Comparison of ENCODE assay signal across 15 cellular contexts in the genomic region with DNA sequence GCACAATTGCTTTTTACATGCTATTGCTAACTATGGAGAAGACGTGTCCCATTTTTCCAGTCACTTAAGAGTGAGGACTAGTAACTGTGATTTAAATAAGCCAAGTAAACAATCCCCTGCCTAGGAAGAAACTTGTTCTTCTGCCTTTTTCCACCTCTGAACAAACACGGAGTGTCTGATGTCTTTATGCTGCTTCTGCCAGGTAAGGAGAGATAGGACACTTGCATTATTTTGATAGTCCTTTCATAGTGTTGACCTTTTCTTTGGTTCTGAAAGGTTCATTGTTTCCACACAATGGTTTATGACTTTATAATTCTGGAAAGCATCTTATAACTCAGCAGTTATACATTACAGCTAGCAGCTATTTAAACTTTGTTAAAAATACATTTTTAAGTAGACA. TPM values are rescaled to one million over a fixed set of nuclear protein-coding genes. Genes with fewer than 3 reads are reported as not detected.
DNase-seq lines count a peak whose midpoint lies in the region; ATAC-seq and TF ChIP-seq lines count a peak whose summit lies in the region.
"Had no signal": no experiment of that assay in that cellular context is flagged by ENCODE, and none has a peak within 500 bp of the region (broad histone marks: within the 10 kb centered on the region; RNA-seq: fewer than 3 reads in every experiment).

No MANE protein-coding gene starts in this region.

- H3K27ac Mint-ChIP-seq in stimulated activated naive B cell treated with anti-CD40 and anti-IgM and Interleukin-4, amounts not matched to agents 10 μg/mL and 1 μg/mL and 100 μg/mL, for 72 hours: no peak overlapping the region
- H3K27ac Mint-ChIP-seq: activated T-helper 17 cell treated with anti-CD3 and anti-CD28 coated beads, Interleukin-2, amount 50 U/mL, for 72 hours; memory B cell had no signal

- DNase-seq in MG63: no peak
- DNase-seq in breast epithelium (ENCODE audit: low spot score in 2 of 2): no peak
- DNase-seq in left lung: no peak
- no peak for DNase-seq in stimulated activated naive B cell treated with anti-CD40 and anti-IgM and Interleukin-4, amounts not matched to agents 10 μg/mL and 1 μg/mL and 100 μg/mL, for 72 hours
- DNase-seq in NCI-H2227 treated with DMSO at 0.1 percent for 48 hours (lab: John Stamatoyannopoulos, UW): no peak
- no peak for DNase-seq in cardiac septum (ENCODE audit: low spot score)
- DNase-seq: AML-193; DND-41; NCI-H187 treated with DMSO at 0.1 percent for 48 hours; occipital lobe; stimulated activated CD4-positive, alpha-beta T cell treated with anti-CD3 and anti-CD28 coated beads, Interleukin-2, amount 100 ng/mL, for 24 hours had no signal

- no peaks in the 10 kb centered on the region for H3K36me3 ChIP-seq in ACC112 (ENCODE audit: insufficient read depth, low read length)
- peaks cover 60% of the 10 kb centered on the region for H3K36me3 ChIP-seq in MG63
- no peaks in the 10 kb centered on the region for H3K36me3 ChIP-seq in breast epithelium
- no peaks in the 10 kb centered on the region for H3K36me3 ChIP-seq in left lung

- no peak for TF ChIP-seq POLR2A in breast epithelium (IDR thresholded peaks at IDR 0.05)

- intact Hi-C loops in breast epithelium (cut with DNase I; ENCODE audit: low total_unique reads) (no loop called here), left lung (cut with DNase I) (no loop called here), cardiac septum (cut with DNase I) (no loop called here)

- H2AFZ ChIP-seq in ACC112 (ENCODE audit: low read length, unreplicated experiment): peak overlapping the region; percentile 3

- H3K27ac ChIP-seq in ACC112 (ENCODE audit: low read depth, low read length) (peak overlapping the region; percentile 97), breast epithelium (peak overlapping the region; percentile 15 to 42), left lung (peak overlapping the region; percentile 31 to 62)

- H3K4me1 Mint-ChIP-seq in stimulated activated naive B cell treated with anti-CD40 and anti-IgM and Interleukin-4, amounts not matched to agents 10 μg/mL and 1 μg/mL and 100 μg/mL, for 72 hours: peaks cover 17 to 20% of the 10 kb centered on the region in 2 donors

- TF ChIP-seq CTCF in breast epithelium (IDR thresholded peaks at IDR 0.05) (no peak), left lung (IDR thresholded peaks at IDR 0.05) (no peak)

- H3K4me3 ChIP-seq in ACC112 (ENCODE audit: low read depth, low read length) (peak overlapping the region; percentile 75), MG63 (peak overlapping the region; percentile 14), breast epithelium (no peak overlapping the region), left lung (no peak overlapping the region)

- peaks cover 7 to 10% of the 10 kb centered on the region in 2 donors for H3K27me3 Mint-ChIP-seq in stimulated activated naive B cell treated with anti-CD40 and anti-IgM and Interleukin-4, amounts not matched to agents 10 μg/mL and 1 μg/mL and 100 μg/mL, for 72 hours
- H3K27me3 Mint-ChIP-seq: activated T-helper 17 cell treated with anti-CD3 and anti-CD28 coated beads, Interleukin-2, amount 50 U/mL, for 72 hours had no signal

- ATAC-seq in left lung (no peak), HG03520 (IDR thresholded peaks at IDR 0.05; ENCODE audit: unreplicated experiment) (no peak)
- no peak for ATAC-seq in stimulated activated naive B cell treated with anti-CD40 and anti-IgM and Interleukin-4, amounts not matched to agents 10 μg/mL and 1 μg/mL and 100 μg/mL, for 72 hours (replicated peaks)
- ATAC-seq: activated T-helper 17 cell treated with anti-CD3 and anti-CD28 coated beads, Interleukin-2, amount 50 U/mL, for 72 hours had no signal

- peaks cover 49% of the 10 kb centered on the region for H3K79me2 ChIP-seq in ACC112 (ENCODE audit: control insufficient read depth, insufficient read depth, low read length, unreplicated experiment)

- peaks cover 0 to 5% of the 10 kb centered on the region in 2 donors for H3K9me3 Mint-ChIP-seq in stimulated activated naive B cell treated with anti-CD40 and anti-IgM and Interleukin-4, amounts not matched to agents 10 μg/mL and 1 μg/mL and 100 μg/mL, for 72 hours
- H3K9me3 Mint-ChIP-seq: activated T-helper 17 cell treated with anti-CD3 and anti-CD28 coated beads, Interleukin-2, amount 50 U/mL, for 72 hours had no signal

- H3K27me3 ChIP-seq in ACC112 (ENCODE audit: insufficient read depth, low read length) (no peaks in the 10 kb centered on the region), MG63 (no peaks in the 10 kb centered on the region), breast epithelium (no peaks in the 10 kb centered on the region), left lung (no peaks in the 10 kb centered on the region)

- peaks cover 61% of the 10 kb centered on the region for H3K4me1 ChIP-seq in ACC112 (ENCODE audit: control insufficient read depth, insufficient read depth, low read length, unreplicated experiment)
- peaks cover 0 to 10% of the 10 kb centered on the region in 2 donors for H3K4me1 ChIP-seq in breast epithelium
- H3K4me1 ChIP-seq in left lung: peaks cover 28 to 38% of the 10 kb centered on the region in 2 donors

- no peaks in the 10 kb centered on the region for H3K36me3 Mint-ChIP-seq in stimulated activated naive B cell treated with anti-CD40 and anti-IgM and Interleukin-4, amounts not matched to agents 10 μg/mL and 1 μg/mL and 100 μg/mL, for 72 hours

- H3K4me3 Mint-ChIP-seq in stimulated activated naive B cell treated with anti-CD40 and anti-IgM and Interleukin-4, amounts not matched to agents 10 μg/mL and 1 μg/mL and 100 μg/mL, for 72 hours: no peak overlapping the region
- H3K4me3 Mint-ChIP-seq: activated T-helper 17 cell treated with anti-CD3 and anti-CD28 coated beads, Interleukin-2, amount 50 U/mL, for 72 hours; memory B cell had no signal

- H3K9me3 ChIP-seq in MG63: no peaks in the 10 kb centered on the region
- no peaks in the 10 kb centered on the region for H3K9me3 ChIP-seq in breast epithelium
- H3K9me3 ChIP-seq in left lung: no peaks in the 10 kb centered on the region

RNA-seq across cellular contexts. Expression of a gene that starts 8.4 kb away (rescaled TPM):
- total RNA-seq in MG63 (2014; rRNA removed; shearing (Covaris generic); ENCODE audit: low replicate concordance): 40.1 and 48.0 TPM in 2 replicates
- 10 to 100 TPM; 30.6 to 44.9 (median 35.8) TPM for total RNA-seq in breast epithelium
- total RNA-seq in left lung: 10 to 100 TPM; 40.9 to 42.6 TPM
- total RNA-seq in cardiac septum: 11.6 TPM

RNA-seq across cellular contexts. Expression of a gene that starts 42.2 kb away (rescaled TPM):
- 2.8 and 5.7 TPM in 2 replicates for total RNA-seq in MG63 (2014; rRNA removed; shearing (Covaris generic); ENCODE audit: low replicate concordance)
- total RNA-seq in breast epithelium (1 to 10 TPM in 1 of 3 donors, not detected in 2; 2.0 TPM), left lung (under 1 TPM; 0.35 to 0.50 TPM), cardiac septum (not detected)
- total RNA-seq: occipital lobe had no signal

Comparison
In these comparisons a context has a peak if more than half of its experiments do, and no peak if none do; other contexts are left out.
1. H3K27ac ChIP-seq: peak in every context shown above with its lines; median percentile 97 in ACC112; 46 in left lung; 28 in breast epithelium.
2. H3K4me3 ChIP-seq: peak in ACC112 (single experiment) and MG63 (single experiment); none in breast epithelium (0 of 3) and left lung (0 of 2).